In genomic region chr2:37919631-37920032, GRCh38 we compare ENCODE assay signal across 1 cellular context.
TF ChIP-seq lines count a peak whose summit lies in the region.

No MANE protein-coding gene starts in this region.

TF ChIP-seq in SK-N-SH treated with all-trans-retinoic acid at 6 μM for 48 hours, 23 proteins besides CTCF, POLR2A, EP300 and RAD21 (continued from another document):
- no peak for TF ChIP-seq CSRNP3 (CRISPR knock-in tag; IDR thresholded peaks at IDR 0.05)
- TF ChIP-seq GLIS3 (CRISPR knock-in tag; IDR thresholded peaks at IDR 0.05), result no peak
- TF ChIP-seq PATZ1 (CRISPR knock-in tag; IDR thresholded peaks at IDR 0.05; ENCODE audit: borderline replicate concordance), result no peak
- TF ChIP-seq ESRRG (CRISPR knock-in tag; IDR thresholded peaks at IDR 0.05), result no peak
